In genomic region chr3:134838599-134838998, GRCh38 we compare ENCODE assay signal across 11 cellular contexts. TPM values are rescaled to one million over a fixed set of nuclear protein-coding genes. Genes with fewer than 3 reads are reported as not detected.
DNase-seq lines count a peak whose midpoint lies in the region; ATAC-seq and TF ChIP-seq lines count a peak whose summit lies in the region.
"Had no signal": no experiment of that assay in that cellular context is flagged by ENCODE, and none has a peak within 500 bp of the region (broad histone marks: within the 10 kb centered on the region; RNA-seq: fewer than 3 reads in every experiment).

No MANE protein-coding gene starts in this region.

- CTCF ChIA-PET in WTC11 (lab: Charles Lee) = interaction anchor here (0.6 to 4.5 kb wide), 42 partner anchors 8 to 678 kb away, joined by 3 to 85 read pairs (median 5); partner anchors contain the start of gene EPHB1

- WGBS in H9 (ENCODE audit: extremely low coverage, insufficient read length, low lambda C conversion rate) = no CpG with 5 or more reads among the region's 2 CpGs
- 30% methylated on average over 2 of the region's 2 CpGs for WGBS in right lobe of liver (ENCODE audit: insufficient coverage, low coverage, low lambda C conversion rate, missing lambda C conversion rate)

- no peak for ATAC-seq in WTC11
- ATAC-seq in right lobe of liver = no peak
- ATAC-seq in activated naive CD8-positive, alpha-beta T cell treated with anti-CD3 and anti-CD28 coated beads, Interleukin-2, amount 50 U/mL, for 24 hours = no peak

- no peak overlapping the region for H3K56ac ChIP-seq in H9 (ENCODE audit: insufficient read length, low read depth, low read length)

- no peak overlapping the region for H3K23ac ChIP-seq in H9 (ENCODE audit: insufficient read length, low read depth, low read length)

- no peak overlapping the region for H4K91ac ChIP-seq in H9 (ENCODE audit: insufficient read length, low read depth, low read length)

- TF ChIP-seq CTCF in BE2C (IDR thresholded peaks at IDR 0.05; ENCODE audit: low read depth, low read length) = peak; percentile 51
- TF ChIP-seq CTCF in H9 (conservative IDR thresholded peaks at IDR 0.05) = peak; percentile 79
- peak; percentile 58 for TF ChIP-seq CTCF in WTC11 (IDR thresholded peaks at IDR 0.05)
- peak in 3 of 4 donors; percentile 17 to 40 (median 21) for TF ChIP-seq CTCF in right lobe of liver (IDR thresholded peaks at IDR 0.05)

- H2BK12ac ChIP-seq in H9 (ENCODE audit: insufficient read length, low read depth, low read length) = no peak overlapping the region

- H3K27ac Mint-ChIP-seq in H9 = no peak overlapping the region
- H3K27ac Mint-ChIP-seq in WTC11 = no peak overlapping the region
- H3K27ac Mint-ChIP-seq in activated naive CD8-positive, alpha-beta T cell treated with anti-CD3 and anti-CD28 coated beads, Interleukin-2, amount 50 U/mL, for 24 hours = no peak overlapping the region
- H3K27ac Mint-ChIP-seq in activated naive CD8-positive, alpha-beta T cell treated with anti-CD3 and anti-CD28 coated beads for 36 hours = no peak overlapping the region
- H3K27ac Mint-ChIP-seq: dendritic cell treated with granulocyte-macrophage colony-stimulating factor and Interleukin-4, amounts not matched to agents 40 ng/mL and 50 ng/mL, for 4 days had no signal

- peaks cover 6% of the 10 kb centered on the region; the same call in 1 of the 2 replicates for H3K27me3 Mint-ChIP-seq in H9 (ENCODE audit: low read depth)
- H3K27me3 Mint-ChIP-seq in WTC11 (ENCODE audit: low read depth) = peaks cover 7% of the 10 kb centered on the region
- H3K27me3 Mint-ChIP-seq in activated naive CD8-positive, alpha-beta T cell treated with anti-CD3 and anti-CD28 coated beads, Interleukin-2, amount 50 U/mL, for 24 hours = no peaks in the 10 kb centered on the region
- H3K27me3 Mint-ChIP-seq in activated naive CD8-positive, alpha-beta T cell treated with anti-CD3 and anti-CD28 coated beads for 36 hours = no peaks in the 10 kb centered on the region

- H3K18ac ChIP-seq in H9 (ENCODE audit: insufficient read length, low read depth, low read length) = no peak overlapping the region

- H3K4me1 ChIP-seq in BE2C (no peaks in the 10 kb centered on the region), H9 (ENCODE audit: insufficient read depth, low read length) (no peaks in the 10 kb centered on the region), right lobe of liver (no peaks in the 10 kb centered on the region)

- H2BK120ac ChIP-seq in H9 (ENCODE audit: low read depth, low read length, poor library complexity, severe bottlenecking) = no peak overlapping the region

- H3K36me3 ChIP-seq in BE2C (no peaks in the 10 kb centered on the region), right lobe of liver (no peaks in the 10 kb centered on the region)
- H3K36me3 ChIP-seq: suprapubic skin had no signal

- no peak overlapping the region for H2AFZ ChIP-seq in H9 (ENCODE audit: low read length)

- H3K27me3 ChIP-seq in BE2C (no peaks in the 10 kb centered on the region), H9 (ENCODE audit: insufficient read depth, low read length) (no peaks in the 10 kb centered on the region), right lobe of liver (no peaks in the 10 kb centered on the region)
- H3K27me3 ChIP-seq: suprapubic skin had no signal

- no peaks in the 10 kb centered on the region for H3K79me2 ChIP-seq in H9 (ENCODE audit: insufficient read depth, low read length)

- H3K4me2 ChIP-seq in H9 (ENCODE audit: insufficient read depth, insufficient read length, low read length) = no peak overlapping the region

- no peak overlapping the region for H2BK15ac ChIP-seq in H9 (ENCODE audit: low read depth, low read length)

- DNase-seq in BE2C (no peak), H9 (no peak), WTC11 (ENCODE audit: low spot score) (no peak), right lobe of liver (no peak), T-helper 9 cell (no peak), cardiac septum (ENCODE audit: low spot score) (no peak)
- no peak for DNase-seq in activated naive CD8-positive, alpha-beta T cell treated with anti-CD3 and anti-CD28 coated beads, Interleukin-2, amount 50 U/mL, for 24 hours
- no peak for DNase-seq in activated naive CD8-positive, alpha-beta T cell treated with anti-CD3 and anti-CD28 coated beads for 36 hours
- DNase-seq: activated CD4-positive, alpha-beta T cell treated with anti-CD3 and anti-CD28 coated beads, Interleukin-2, amount 50 U/mL, for 4 hours had no signal

- H3K79me1 ChIP-seq in H9 (ENCODE audit: insufficient read depth, low read depth, low read length, poor library complexity, severe bottlenecking) = no peaks in the 10 kb centered on the region

- no peak overlapping the region for H4K5ac ChIP-seq in H9 (ENCODE audit: insufficient read length, low read depth, low read length)

- no peak overlapping the region for H2AK5ac ChIP-seq in H9 (ENCODE audit: insufficient read length, low read length)

- H3K36me3 Mint-ChIP-seq in H9 (ENCODE audit: insufficient read depth in 1 of 3, low read depth in 3 of 3) (no peaks in the 10 kb centered on the region), WTC11 (no peaks in the 10 kb centered on the region)
- H3K36me3 Mint-ChIP-seq in activated naive CD8-positive, alpha-beta T cell treated with anti-CD3 and anti-CD28 coated beads, Interleukin-2, amount 50 U/mL, for 24 hours (ENCODE audit: low read depth) = no peaks in the 10 kb centered on the region
- H3K36me3 Mint-ChIP-seq in activated naive CD8-positive, alpha-beta T cell treated with anti-CD3 and anti-CD28 coated beads for 36 hours = no peaks in the 10 kb centered on the region

- H3K27ac ChIP-seq in H9 (ENCODE audit: insufficient read length, low read depth, low read length) (no peak overlapping the region), right lobe of liver (no peak overlapping the region)
- H3K27ac ChIP-seq: suprapubic skin had no signal

- no peak for TF ChIP-seq POLR2A in right lobe of liver (IDR thresholded peaks at IDR 0.05)

- H3K4ac ChIP-seq in H9 (ENCODE audit: low read depth, low read length) = no peak overlapping the region

- H3K23me2 ChIP-seq in H9 (ENCODE audit: insufficient read length, low read depth, low read length, poor library complexity, severe bottlenecking) = no peaks in the 10 kb centered on the region

- H3K9ac ChIP-seq in H9 (ENCODE audit: extremely low read depth, insufficient read length, low read length) = no peak overlapping the region

- H3K9me3 Mint-ChIP-seq in H9 (peaks cover 0 to 5% of the 10 kb centered on the region in 2 experiments; a peak in 4 of 5 replicates), WTC11 (0 out of 2 replicates have a peak, but pooled peaks cover 5% of the 10 kb centered on the region)
- peaks cover 23% of the 10 kb centered on the region for H3K9me3 Mint-ChIP-seq in activated naive CD8-positive, alpha-beta T cell treated with anti-CD3 and anti-CD28 coated beads, Interleukin-2, amount 50 U/mL, for 24 hours
- H3K9me3 Mint-ChIP-seq in activated naive CD8-positive, alpha-beta T cell treated with anti-CD3 and anti-CD28 coated beads for 36 hours = peaks cover 8% of the 10 kb centered on the region

- no peaks in the 10 kb centered on the region for H3K9me3 ChIP-seq in BE2C
- no peaks in the 10 kb centered on the region for H3K9me3 ChIP-seq in H9 (ENCODE audit: control insufficient read depth, low read depth, low read length)
- H3K9me3 ChIP-seq in right lobe of liver = no peaks in the 10 kb centered on the region
- H3K9me3 ChIP-seq: suprapubic skin had no signal

- no peak overlapping the region for H2BK5ac ChIP-seq in H9 (ENCODE audit: insufficient read length, low read length)

- no peak overlapping the region for H3T11ph ChIP-seq in H9 (ENCODE audit: low read length)

- no peak overlapping the region for H4K8ac ChIP-seq in H9 (replicated peaks; ENCODE audit: insufficient read length, low read depth, low read length)

- intact Hi-C loops in right lobe of liver (cut with DNase I) = no loop called here
- intact Hi-C loops in cardiac septum (cut with DNase I) = no loop called here

- POLR2A ChIA-PET in WTC11 (lab: Charles Lee) = interaction anchor here (0.5 kb wide), 1 partner anchor 158 kb away, joined by 3 read pairs; no protein-coding TSS in a partner anchor

- H3K14ac ChIP-seq in H9 (ENCODE audit: insufficient read depth, low read length) = no peak overlapping the region

- H2BK20ac ChIP-seq in H9 (ENCODE audit: low read depth, low read length, poor library complexity, severe bottlenecking) = no peak overlapping the region

- H3K4me1 Mint-ChIP-seq in H9 (no peaks in the 10 kb centered on the region), WTC11 (no peaks in the 10 kb centered on the region)
- no peaks in the 10 kb centered on the region for H3K4me1 Mint-ChIP-seq in activated naive CD8-positive, alpha-beta T cell treated with anti-CD3 and anti-CD28 coated beads, Interleukin-2, amount 50 U/mL, for 24 hours
- no peaks in the 10 kb centered on the region for H3K4me1 Mint-ChIP-seq in activated naive CD8-positive, alpha-beta T cell treated with anti-CD3 and anti-CD28 coated beads for 36 hours

- H3K4me3 ChIP-seq in BE2C (ENCODE audit: low read depth, low read length) = no peak overlapping the region
- H3K4me3 ChIP-seq in right lobe of liver = no peak overlapping the region
- H3K4me3 ChIP-seq: suprapubic skin had no signal

- H4K20me1 ChIP-seq in H9 (ENCODE audit: control insufficient read depth, insufficient read depth, insufficient read length) = no peaks in the 10 kb centered on the region

- no peak overlapping the region for H3K4me3 Mint-ChIP-seq in H9
- H3K4me3 Mint-ChIP-seq in WTC11 = no peak overlapping the region
- H3K4me3 Mint-ChIP-seq in activated naive CD8-positive, alpha-beta T cell treated with anti-CD3 and anti-CD28 coated beads, Interleukin-2, amount 50 U/mL, for 24 hours = no peak overlapping the region
- H3K4me3 Mint-ChIP-seq in activated naive CD8-positive, alpha-beta T cell treated with anti-CD3 and anti-CD28 coated beads for 36 hours = no peak overlapping the region
- H3K4me3 Mint-ChIP-seq: dendritic cell treated with granulocyte-macrophage colony-stimulating factor and Interleukin-4, amounts not matched to agents 40 ng/mL and 50 ng/mL, for 4 days had no signal

TF ChIP-seq in WTC11, 78 proteins besides CTCF, POLR2A, EP300 and RAD21 (continues in another document):
- no peak for TF ChIP-seq FOXK1 (CRISPR knock-in tag; IDR thresholded peaks at IDR 0.05)
- TF ChIP-seq HMGA2 (CRISPR knock-in tag; IDR thresholded peaks at IDR 0.05) = no peak

RNA-seq across cellular contexts. Expression of gene EPHB1, which starts 43.5 kb away (rescaled TPM):
- 0.65 TPM for polyA plus RNA-seq in BE2C (2012; ENCODE audit: insufficient read depth, insufficient read length, low read depth)
- total RNA-seq in H9 (2021) (2.8 and 3.0 TPM in 2 replicates), WTC11 (2021) (7.0 to 9.9 TPM (median 8.2 TPM) in 3 replicates), right lobe of liver (10 to 100 TPM in 1 of 6 experiments, 1 to 10 TPM in 4, under 1 TPM in 1; 0.63 to 10.9 (median 1.8) TPM), cardiac septum (1.1 TPM)
- total RNA-seq in activated naive CD8-positive, alpha-beta T cell treated with anti-CD3 and anti-CD28 coated beads for 36 hours = not detected

Comparison
In these comparisons a context has a peak if more than half of its experiments do, and no peak if none do; other contexts are left out.
1. CTCF ChIP-seq: peak in every context shown above with its lines; median percentile 79 in H9; 58 in WTC11; 51 in BE2C; 21 in right lobe of liver.